Comparison of ENCODE assay signal across 28 cellular contexts in the genomic region with DNA sequence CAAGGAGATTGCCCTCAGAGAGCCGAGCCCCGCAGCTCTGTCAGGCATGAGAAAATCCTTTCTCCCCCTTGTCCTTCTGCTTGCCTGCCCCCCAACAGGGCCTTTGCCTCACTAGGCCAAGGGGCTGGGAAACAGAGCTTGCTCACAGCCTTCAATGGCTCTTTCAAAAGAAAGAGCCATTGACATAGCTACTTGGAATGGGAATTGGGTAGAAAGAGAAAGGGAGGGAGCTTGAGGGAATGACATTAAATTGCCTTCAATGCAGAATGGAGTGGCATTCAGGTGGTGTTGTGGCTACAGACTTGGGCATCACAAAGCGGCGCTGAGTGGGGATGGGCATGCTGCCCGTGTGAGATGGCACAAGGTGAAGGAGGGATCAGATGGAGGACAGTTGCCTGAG. TPM values are rescaled to one million over a fixed set of nuclear protein-coding genes. Genes with fewer than 3 reads are reported as not detected.
A peak's percentile ranks its signal among the peaks of the same experiment; 100 is the strongest.
DNase-seq lines count a peak whose midpoint lies in the region; ATAC-seq and TF ChIP-seq lines count a peak whose summit lies in the region.
"Had no signal": no experiment of that assay in that cellular context is flagged by ENCODE, and none has a peak within 500 bp of the region (broad histone marks: within the 10 kb centered on the region; RNA-seq: fewer than 3 reads in every experiment).

No MANE protein-coding gene starts in this region.

- no peak for TF ChIP-seq EP300 in neural cell (conservative IDR thresholded peaks at IDR 0.05; ENCODE audit: poor library complexity, severe bottlenecking)
- peak; percentile 24 to 78 for TF ChIP-seq EP300 in tibial nerve (IDR thresholded peaks at IDR 0.05)

- intact Hi-C loops in heart left ventricle (cut with DNase I) = no loop called here

- H3K27me3 ChIP-seq in right atrium auricular region = no peaks in the 10 kb centered on the region
- H3K27me3 ChIP-seq in heart left ventricle = no peaks in the 10 kb centered on the region
- H3K27me3 ChIP-seq in neural cell (ENCODE audit: insufficient read depth, low read depth, low read length) = no peaks in the 10 kb centered on the region
- H3K27me3 ChIP-seq in tibial nerve = no peaks in the 10 kb centered on the region
- H3K27me3 ChIP-seq: BE2C, brain microvascular endothelial cell, heart right ventricle, pancreas, sigmoid colon had no signal

- no peaks in the 10 kb centered on the region for H3F3A ChIP-seq in neural cell (ENCODE audit: insufficient read depth, low read length, poor library complexity, severe bottlenecking)

- peaks cover 0 to 20% of the 10 kb centered on the region in 2 donors for H3K4me1 ChIP-seq in right atrium auricular region
- peaks cover 0 to 25% (median 8%) of the 10 kb centered on the region in 12 donors for H3K4me1 ChIP-seq in heart left ventricle
- H3K4me1 ChIP-seq in tibial nerve = peaks cover 0 to 56% (median 7%) of the 10 kb centered on the region in 4 donors
- H3K4me1 ChIP-seq: pancreas had no signal

- H3K79me2 ChIP-seq in neural cell (replicated peaks; ENCODE audit: insufficient read depth, low read length) = peaks cover 90% of the 10 kb centered on the region

- no peak for TF ChIP-seq RAD21 in neural cell (conservative IDR thresholded peaks at IDR 0.05)

- H3K9me3 ChIP-seq in right atrium auricular region (no peaks in the 10 kb centered on the region), heart left ventricle (no peaks in the 10 kb centered on the region), neural cell (ENCODE audit: low read length) (no peaks in the 10 kb centered on the region), tibial nerve (no peaks in the 10 kb centered on the region)
- H3K9me3 ChIP-seq: BE2C, heart right ventricle, pancreas, sigmoid colon had no signal

- H3K9me2 ChIP-seq in neural cell (ENCODE audit: insufficient read depth, low read length) = no peaks in the 10 kb centered on the region

- ATAC-seq in heart left ventricle = no peak
- ATAC-seq: left lobe of liver; naive thymus-derived CD8-positive, alpha-beta T cell; pancreas; PC-3 had no signal

- H3K4me2 ChIP-seq in neural cell (ENCODE audit: low read length) = no peak overlapping the region

- TF ChIP-seq POLR2A in heart left ventricle (IDR thresholded peaks at IDR 0.05) = no peak
- peak in 1 of 2 donors; percentile 16 for TF ChIP-seq POLR2A in tibial nerve (IDR thresholded peaks at IDR 0.05)

- WGBS in heart left ventricle, 4 donors = 91 to 96% (median 93%) methylated on average over 5 of the region's 5 CpGs
- WGBS in tibial nerve, 2 donors = 55 to 63% methylated on average over 5 of the region's 5 CpGs

- DNase-seq in right atrium auricular region (ENCODE audit: low spot score) (no peak), heart left ventricle (no peak), tibial nerve (ENCODE audit: low spot score in 2 of 2) (no peak), foreskin fibroblast (no peak), NCI-H446 (lab: John Stamatoyannopoulos, UW) (no peak), NCI-H524 treated with DMSO at 0.1 percent for 48 hours (lab: John Stamatoyannopoulos, UW) (no peak)
- DNase-seq: activated CD4-positive, alpha-beta T cell treated with anti-CD3 and anti-CD28 coated beads for 48 hours; activated gamma-delta T cell; activated T-cell treated with anti-CD3 and anti-CD28 coated beads, Interleukin-2, amount 50 U/mL, for 24 hours; BE2C; brain microvascular endothelial cell; effector CD8-positive, alpha-beta T cell; GDM1; heart right ventricle; naive thymus-derived CD8-positive, alpha-beta T cell; NCI-H1694 treated with DMSO at 0.1 percent for 48 hours; NCI-H2171; NCI-H510A treated with DMSO at 0.1 percent for 48 hours; NK-92 treated with Interleukin-12 subunit alpha and Interleukin-12 subunit beta, amount 100 ng/mL, for 24 hours; pancreas; PC-3; sigmoid colon; T-helper 9 cell; WERI-Rb-1 had no signal

- no peak overlapping the region for H2AFZ ChIP-seq in neural cell (ENCODE audit: low read depth, low read length)

- H3K27ac ChIP-seq in right atrium auricular region (peak overlapping the region; percentile 41 to 65), heart left ventricle (peak overlapping the region in 1 of 12 donors; percentile 21), cingulate gyrus (ENCODE audit: low read depth, low read length) (peak overlapping the region; percentile 88), neural cell (ENCODE audit: low read length) (no peak overlapping the region), tibial nerve (peak overlapping the region; percentile 34 to 91 (median 64))
- H3K27ac ChIP-seq: brain microvascular endothelial cell, epithelial cell of prostate, pancreas, WERI-Rb-1 had no signal

- TF ChIP-seq CTCF in right atrium auricular region (IDR thresholded peaks at IDR 0.05) = no peak
- no peak for TF ChIP-seq CTCF in heart left ventricle (IDR thresholded peaks at IDR 0.05)
- no peak for TF ChIP-seq CTCF in neural cell (IDR thresholded peaks at IDR 0.05; ENCODE audit: poor library complexity, severe bottlenecking)
- no peak for TF ChIP-seq CTCF in tibial nerve (IDR thresholded peaks at IDR 0.05)
- TF ChIP-seq CTCF in foreskin fibroblast (IDR thresholded peaks at IDR 0.05; ENCODE audit: low read depth, low read length) = no peak

- H3K36me3 ChIP-seq in right atrium auricular region (no peaks in the 10 kb centered on the region), heart left ventricle (peaks cover 0 to 48% (median 12%) of the 10 kb centered on the region in 9 donors), neural cell (ENCODE audit: insufficient read depth, low read length) (peaks cover 8% of the 10 kb centered on the region), tibial nerve (peaks cover 0 to 22% (median 0%) of the 10 kb centered on the region in 3 donors)
- H3K36me3 ChIP-seq: brain microvascular endothelial cell, pancreas had no signal

- peaks cover 60% of the 10 kb centered on the region for H4K20me1 ChIP-seq in neural cell (ENCODE audit: insufficient read depth)

- H3K9ac ChIP-seq in neural cell (ENCODE audit: low read length) = no peak overlapping the region

- H3K4me3 ChIP-seq in right atrium auricular region (no peak overlapping the region), heart left ventricle (no peak overlapping the region), neural cell (ENCODE audit: low read length) (peak overlapping the region; percentile 43), tibial nerve (no peak overlapping the region), foreskin fibroblast (ENCODE audit: low read depth in 1 of 2, low read length in 2 of 2) (no peak overlapping the region)
- H3K4me3 ChIP-seq: heart right ventricle, pancreas, sigmoid colon had no signal

TF ChIP-seq in neural cell, 6 proteins besides CTCF, POLR2A, EP300 and RAD21:
- TF ChIP-seq, protein P1, sequence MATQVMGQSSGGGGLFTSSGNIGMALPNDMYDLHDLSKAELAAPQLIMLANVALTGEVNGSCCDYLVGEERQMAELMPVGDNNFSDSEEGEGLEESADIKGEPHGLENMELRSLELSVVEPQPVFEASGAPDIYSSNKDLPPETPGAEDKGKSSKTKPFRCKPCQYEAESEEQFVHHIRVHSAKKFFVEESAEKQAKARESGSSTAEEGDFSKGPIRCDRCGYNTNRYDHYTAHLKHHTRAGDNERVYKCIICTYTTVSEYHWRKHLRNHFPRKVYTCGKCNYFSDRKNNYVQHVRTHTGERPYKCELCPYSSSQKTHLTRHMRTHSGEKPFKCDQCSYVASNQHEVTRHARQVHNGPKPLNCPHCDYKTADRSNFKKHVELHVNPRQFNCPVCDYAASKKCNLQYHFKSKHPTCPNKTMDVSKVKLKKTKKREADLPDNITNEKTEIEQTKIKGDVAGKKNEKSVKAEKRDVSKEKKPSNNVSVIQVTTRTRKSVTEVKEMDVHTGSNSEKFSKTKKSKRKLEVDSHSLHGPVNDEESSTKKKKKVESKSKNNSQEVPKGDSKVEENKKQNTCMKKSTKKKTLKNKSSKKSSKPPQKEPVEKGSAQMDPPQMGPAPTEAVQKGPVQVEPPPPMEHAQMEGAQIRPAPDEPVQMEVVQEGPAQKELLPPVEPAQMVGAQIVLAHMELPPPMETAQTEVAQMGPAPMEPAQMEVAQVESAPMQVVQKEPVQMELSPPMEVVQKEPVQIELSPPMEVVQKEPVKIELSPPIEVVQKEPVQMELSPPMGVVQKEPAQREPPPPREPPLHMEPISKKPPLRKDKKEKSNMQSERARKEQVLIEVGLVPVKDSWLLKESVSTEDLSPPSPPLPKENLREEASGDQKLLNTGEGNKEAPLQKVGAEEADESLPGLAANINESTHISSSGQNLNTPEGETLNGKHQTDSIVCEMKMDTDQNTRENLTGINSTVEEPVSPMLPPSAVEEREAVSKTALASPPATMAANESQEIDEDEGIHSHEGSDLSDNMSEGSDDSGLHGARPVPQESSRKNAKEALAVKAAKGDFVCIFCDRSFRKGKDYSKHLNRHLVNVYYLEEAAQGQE (IDR thresholded peaks at IDR 0.05; ENCODE audit: borderline replicate concordance) = no peak
- TF ChIP-seq TAF1 (IDR thresholded peaks at IDR 0.05; ENCODE audit: low read depth) (no peak), POLR2AphosphoS5 (IDR thresholded peaks at IDR 0.05) (no peak), MXI1 (conservative IDR thresholded peaks at IDR 0.05; ENCODE audit: poor library complexity, severe bottlenecking) (no peak), SMC3 (conservative IDR thresholded peaks at IDR 0.05; ENCODE audit: poor library complexity) (no peak), EZH2 (IDR thresholded peaks at IDR 0.05; ENCODE audit: borderline replicate concordance, insufficient read depth, low read length, poor library complexity, severe bottlenecking) (no peak)

RNA-seq across cellular contexts. Expression of a gene that starts 13.2 kb away (rescaled TPM):
- total RNA-seq in right atrium auricular region (10 to 100 TPM; 15.5 to 21.5 TPM), heart left ventricle (10 to 100 TPM; 10.7 to 26.3 (median 16.0) TPM), tibial nerve (10 to 100 TPM; 29.2 to 54.2 (median 38.1) TPM)
- polyA plus RNA-seq in heart left ventricle (10 to 100 TPM in 1 of 2 donors, 1 to 10 TPM in 1; 2.2 to 15.1 TPM), neural cell (122 and 127 TPM in 2 replicates)
- polyA minus RNA-seq in neural cell = 239 and 258 TPM in 2 replicates

RNA-seq across cellular contexts. Expression of a gene that starts 15.5 kb away (rescaled TPM):
- total RNA-seq in right atrium auricular region = 10 to 100 TPM; 14.9 to 22.4 TPM
- total RNA-seq in heart left ventricle = 10 to 100 TPM; 16.2 to 38.0 (median 23.4) TPM
- 10 to 100 TPM; 10.9 to 15.8 TPM for polyA plus RNA-seq in heart left ventricle
- polyA plus RNA-seq in neural cell = 24.8 and 30.2 TPM in 2 replicates
- polyA minus RNA-seq in neural cell = 58.9 and 62.6 TPM in 2 replicates
- total RNA-seq in tibial nerve = 10 to 100 TPM; 53.3 to 88.2 (median 66.2) TPM

RNA-seq across cellular contexts. Expression of a gene that starts 38.6 kb away (rescaled TPM):
- total RNA-seq in right atrium auricular region (10 to 100 TPM; 13.3 to 25.3 TPM), heart left ventricle (10 to 100 TPM; 15.1 to 33.3 (median 20.0) TPM), tibial nerve (10 to 100 TPM; 18.8 to 23.3 (median 20.7) TPM)
- polyA plus RNA-seq in heart left ventricle (10 to 100 TPM in 1 of 2 donors, 1 to 10 TPM in 1; 8.1 to 20.1 TPM), neural cell (78.1 and 83.5 TPM in 2 replicates)
- polyA minus RNA-seq in neural cell = 84.2 and 101 TPM in 2 replicates
